In the genomic region with DNA sequence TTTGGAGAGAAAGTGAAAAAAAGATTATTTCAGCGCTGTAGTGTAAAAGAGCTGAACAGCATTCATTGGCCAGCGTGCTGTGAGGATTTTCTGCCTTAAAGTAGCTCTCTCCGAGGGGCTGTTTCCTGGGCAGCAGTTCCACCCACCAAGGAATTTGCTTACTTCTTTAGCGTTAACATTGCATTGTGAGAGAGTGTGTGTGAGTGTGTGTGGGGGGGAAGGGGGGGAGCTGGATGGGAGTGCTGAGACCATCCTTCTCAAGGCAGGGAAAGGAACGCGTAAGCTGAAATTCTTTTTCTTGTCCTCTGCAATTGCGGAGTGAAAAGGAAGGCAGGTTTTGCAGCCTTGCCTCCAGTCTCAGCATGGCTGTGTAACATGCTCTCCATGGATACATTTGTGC, we compare ENCODE assay signal across 21 cellular contexts.
A peak's percentile ranks its signal among the peaks of the same experiment; 100 is the strongest.
DNase-seq lines count a peak whose midpoint lies in the region; ATAC-seq, FAIRE-seq and TF ChIP-seq lines count a peak whose summit lies in the region.
"Had no signal": no experiment of that assay in that cellular context is flagged by ENCODE, and none has a peak within 500 bp of the region (broad histone marks: within the 10 kb centered on the region; RNA-seq: fewer than 3 reads in every experiment).

No MANE protein-coding gene starts in this region.

- H3K4me1 ChIP-seq in endodermal cell (ENCODE audit: control insufficient read depth, insufficient read depth, low read length) (no peaks in the 10 kb centered on the region), mesodermal cell (ENCODE audit: control insufficient read depth, insufficient read depth, low read length, poor library complexity, severe bottlenecking) (peaks cover 13% of the 10 kb centered on the region), neuron (ENCODE audit: insufficient read depth, low read length) (peaks cover 41% of the 10 kb centered on the region), smooth muscle cell (ENCODE audit: low read depth) (no peaks in the 10 kb centered on the region), small intestine (ENCODE audit: control insufficient read depth in 2 of 2, insufficient read depth in 1 of 2, low read depth in 1 of 2, low read length in 1 of 2) (no peaks in the 10 kb centered on the region)
- H3K4me1 ChIP-seq in naive thymus-derived CD4-positive, alpha-beta T cell (ENCODE audit: control insufficient read depth in 2 of 2, insufficient read depth in 2 of 2, low read length in 2 of 2) = no peaks in the 10 kb centered on the region

- CTCF ChIA-PET in naive thymus-derived CD4-positive, alpha-beta T cell (lab: Charles Lee) = interaction anchor here (0.6 to 1.0 kb wide), 2 partner anchors 295 to 947 kb away, joined by 3 read pairs; no protein-coding TSS in a partner anchor

- H3K27ac ChIP-seq in endodermal cell (ENCODE audit: low read depth, low read length) = peak overlapping the region; percentile 94
- H3K27ac ChIP-seq in mesodermal cell (ENCODE audit: low read depth, low read length, severe bottlenecking) = peak overlapping the region; percentile 55
- no peak overlapping the region for H3K27ac ChIP-seq in naive thymus-derived CD4-positive, alpha-beta T cell (ENCODE audit: low read depth, low read length)
- H3K27ac ChIP-seq in smooth muscle cell (ENCODE audit: low read depth) = no peak overlapping the region
- no peak overlapping the region for H3K27ac ChIP-seq in small intestine (ENCODE audit: low read depth in 1 of 2, low read length in 1 of 2)
- H3K27ac ChIP-seq: BLaER1 had no signal

- H3K4me1 Mint-ChIP-seq in brain (peaks cover 65% of the 10 kb centered on the region), endodermal cell (peaks cover 15% of the 10 kb centered on the region)
- H3K4me1 Mint-ChIP-seq in naive thymus-derived CD4-positive, alpha-beta T cell = peaks cover 0 to 3% (median 0%) of the 10 kb centered on the region in 7 donors
- H3K4me1 Mint-ChIP-seq: CD4-positive, CD25-positive, alpha-beta regulatory T cell had no signal

- H2AFZ ChIP-seq in neuron (ENCODE audit: low read depth, low read length) (peak overlapping the region; percentile 0), smooth muscle cell (ENCODE audit: low read depth) (no peak overlapping the region)

- H3K9me3 Mint-ChIP-seq in brain (no peaks in the 10 kb centered on the region), endodermal cell (no peaks in the 10 kb centered on the region)
- no peaks in the 10 kb centered on the region for H3K9me3 Mint-ChIP-seq in naive thymus-derived CD4-positive, alpha-beta T cell
- H3K9me3 Mint-ChIP-seq: CD4-positive, CD25-positive, alpha-beta regulatory T cell had no signal

- H3K36me3 ChIP-seq in endodermal cell (ENCODE audit: control insufficient read depth, insufficient read depth, low read length) (no peaks in the 10 kb centered on the region), mesodermal cell (ENCODE audit: control insufficient read depth, insufficient read depth, low read length) (no peaks in the 10 kb centered on the region), neuron (ENCODE audit: insufficient read depth, low read length) (no peaks in the 10 kb centered on the region), smooth muscle cell (ENCODE audit: low read depth) (no peaks in the 10 kb centered on the region), small intestine (ENCODE audit: control insufficient read depth in 2 of 2, insufficient read depth in 2 of 2, low read length in 2 of 2) (no peaks in the 10 kb centered on the region)
- no peaks in the 10 kb centered on the region for H3K36me3 ChIP-seq in naive thymus-derived CD4-positive, alpha-beta T cell (ENCODE audit: control insufficient read depth in 2 of 3, insufficient read depth in 3 of 3, low read length in 3 of 3)
- H3K36me3 ChIP-seq: BLaER1, MG63 had no signal

- no peaks in the 10 kb centered on the region for H3F3A ChIP-seq in smooth muscle cell (ENCODE audit: low read depth)

- no peak overlapping the region for H3K4me2 ChIP-seq in smooth muscle cell
- H3K4me2 ChIP-seq: BLaER1, SK-N-SH had no signal

- peak overlapping the region; percentile 56 to 76 (median 75) for H3K4me3 Mint-ChIP-seq in brain
- H3K4me3 Mint-ChIP-seq in endodermal cell = no peak overlapping the region
- H3K4me3 Mint-ChIP-seq in naive thymus-derived CD4-positive, alpha-beta T cell = no peak overlapping the region
- H3K4me3 Mint-ChIP-seq: CD4-positive, CD25-positive, alpha-beta regulatory T cell had no signal

- no peaks in the 10 kb centered on the region for H4K20me1 ChIP-seq in smooth muscle cell (ENCODE audit: low read depth)
- H4K20me1 ChIP-seq: BLaER1 had no signal

- POLR2A ChIA-PET in naive thymus-derived CD4-positive, alpha-beta T cell (lab: Charles Lee) = no interaction called here

- H3K36me3 Mint-ChIP-seq in brain (no peaks in the 10 kb centered on the region), endodermal cell (ENCODE audit: low read depth) (no peaks in the 10 kb centered on the region)
- H3K36me3 Mint-ChIP-seq in naive thymus-derived CD4-positive, alpha-beta T cell = no peaks in the 10 kb centered on the region
- H3K36me3 Mint-ChIP-seq: CD4-positive, CD25-positive, alpha-beta regulatory T cell had no signal

- peak overlapping the region; percentile 83 to 98 (median 90) for H3K27ac Mint-ChIP-seq in brain
- no peak overlapping the region for H3K27ac Mint-ChIP-seq in endodermal cell
- no peak overlapping the region for H3K27ac Mint-ChIP-seq in naive thymus-derived CD4-positive, alpha-beta T cell

- FAIRE-seq in small intestine (lab: Jason Lieb, UNC) = no peak

- DNase-seq in endodermal cell = no peak
- DNase-seq in naive thymus-derived CD4-positive, alpha-beta T cell = no peak
- no peak for DNase-seq in RPMI8226
- no peak for DNase-seq in smooth muscle cell (lab: John Stamatoyannopoulos, UW; ENCODE audit: unreplicated experiment)
- DNase-seq in small intestine = no peak
- DNase-seq: CD4-positive, CD25-positive, alpha-beta regulatory T cell; DMS153; DND-41; IMR-90; KG1; MG63; NCI-H1105 treated with DMSO at 0.1 percent for 48 hours; NCI-H2029; NCI-H2227 treated with DMSO at 0.1 percent for 48 hours; SK-N-SH had no signal

- H3K27me3 Mint-ChIP-seq in brain (peaks cover 29% of the 10 kb centered on the region), endodermal cell (ENCODE audit: insufficient read depth) (peaks cover 7% of the 10 kb centered on the region)
- peaks cover 5 to 17% (median 8%) of the 10 kb centered on the region in 5 donors for H3K27me3 Mint-ChIP-seq in naive thymus-derived CD4-positive, alpha-beta T cell

- 50 to 75% methylated on average over 7 of the region's 7 CpGs for WGBS in endodermal cell (ENCODE audit: insufficient coverage in 1 of 2, insufficient read length in 1 of 2), 2 experiments
- WGBS in mesodermal cell (ENCODE audit: insufficient coverage in 2 of 2), 2 experiments = 52 to 57% methylated on average over 6 to 7 of the region's 7 CpGs
- 67% methylated on average over 7 of the region's 7 CpGs for WGBS in smooth muscle cell (ENCODE audit: low lambda C conversion rate)
- 79 to 86% (median 85%) methylated on average over 7 of the region's 7 CpGs for WGBS in small intestine, 3 donors

- H3K9ac ChIP-seq in endodermal cell (ENCODE audit: extremely low read depth, low read length, poor library complexity, severe bottlenecking) (no peak overlapping the region), smooth muscle cell (ENCODE audit: low read depth) (no peak overlapping the region)
- H3K9ac ChIP-seq: BLaER1, SK-N-SH had no signal

- ATAC-seq in naive thymus-derived CD4-positive, alpha-beta T cell = no peak
- ATAC-seq: HCT116, Panc1 had no signal

- H3K79me2 ChIP-seq in smooth muscle cell (ENCODE audit: low read depth) = no peaks in the 10 kb centered on the region

- peaks cover 6% of the 10 kb centered on the region for H3K27me3 ChIP-seq in endodermal cell (ENCODE audit: control insufficient read depth, insufficient read depth, low read length, poor library complexity, severe bottlenecking)
- H3K27me3 ChIP-seq in neuron (ENCODE audit: insufficient read depth, low read length) = no peaks in the 10 kb centered on the region
- no peaks in the 10 kb centered on the region for H3K27me3 ChIP-seq in naive thymus-derived CD4-positive, alpha-beta T cell (ENCODE audit: control insufficient read depth in 2 of 2, insufficient read depth in 2 of 2, low read length in 2 of 2)
- H3K27me3 ChIP-seq in smooth muscle cell (ENCODE audit: low read depth) = peaks cover 5% of the 10 kb centered on the region
- peaks cover 0 to 2% of the 10 kb centered on the region in 2 donors for H3K27me3 ChIP-seq in small intestine (ENCODE audit: control insufficient read depth in 2 of 2, insufficient read depth in 2 of 2, low read length in 2 of 2)
- H3K27me3 ChIP-seq: BLaER1, MG63 had no signal

- TF ChIP-seq CTCF in brain (conservative IDR thresholded peaks at IDR 0.05) (no peak), endodermal cell (conservative IDR thresholded peaks at IDR 0.05) (no peak), smooth muscle cell (IDR thresholded peaks at IDR 0.05; ENCODE audit: borderline replicate concordance, insufficient read depth, poor library complexity, severe bottlenecking) (no peak)

- H3K4me3 ChIP-seq in endodermal cell (ENCODE audit: low read length) (no peak overlapping the region), mesodermal cell (ENCODE audit: extremely low read depth, insufficient read depth, low read length, poor library complexity, severe bottlenecking) (no peak overlapping the region), neuron (ENCODE audit: low read length) (peak overlapping the region; percentile 32), smooth muscle cell (no peak overlapping the region), small intestine (ENCODE audit: low read depth in 1 of 2, low read length in 2 of 2) (no peak overlapping the region)
- no peak overlapping the region for H3K4me3 ChIP-seq in naive thymus-derived CD4-positive, alpha-beta T cell (ENCODE audit: low read length)
- H3K4me3 ChIP-seq: BLaER1, MG63 had no signal

- H3K9me3 ChIP-seq in endodermal cell (ENCODE audit: control insufficient read depth, low read length) = no peaks in the 10 kb centered on the region
- no peaks in the 10 kb centered on the region for H3K9me3 ChIP-seq in mesodermal cell (ENCODE audit: control insufficient read depth, low read length)
- no peaks in the 10 kb centered on the region for H3K9me3 ChIP-seq in neuron (ENCODE audit: low read length)
- no peaks in the 10 kb centered on the region for H3K9me3 ChIP-seq in naive thymus-derived CD4-positive, alpha-beta T cell (ENCODE audit: control insufficient read depth in 2 of 3, low read length in 3 of 3)
- H3K9me3 ChIP-seq in smooth muscle cell (replicated peaks; ENCODE audit: low read depth) = no peaks in the 10 kb centered on the region
- no peaks in the 10 kb centered on the region for H3K9me3 ChIP-seq in small intestine (ENCODE audit: control insufficient read depth, low read depth)
- H3K9me3 ChIP-seq: BLaER1, MG63, SK-N-SH had no signal

- intact Hi-C loops in naive thymus-derived CD4-positive, alpha-beta T cell (cut with micrococcal nuclease) = loop anchor here (1.0 to 10.0 kb wide), 4 partner anchors 241 to 1438 kb away; no protein-coding TSS in a partner anchor

Comparison
In these comparisons a context has a peak if more than half of its experiments do, and no peak if none do; other contexts are left out.
1. H3K27ac Mint-ChIP-seq: peak in brain (5 of 5); none in endodermal cell (single experiment) and naive thymus-derived CD4-positive, alpha-beta T cell (0 of 9).
2. H3K4me3 Mint-ChIP-seq: peak in brain (5 of 5); none in endodermal cell (single experiment) and naive thymus-derived CD4-positive, alpha-beta T cell (0 of 10).
3. H3K27ac ChIP-seq: peak in endodermal cell (single experiment) and mesodermal cell (single experiment); none in naive thymus-derived CD4-positive, alpha-beta T cell (single experiment), smooth muscle cell (single experiment) and small intestine (0 of 2).